Comparison of ENCODE assay signal across 8 cellular contexts in the genomic region with DNA sequence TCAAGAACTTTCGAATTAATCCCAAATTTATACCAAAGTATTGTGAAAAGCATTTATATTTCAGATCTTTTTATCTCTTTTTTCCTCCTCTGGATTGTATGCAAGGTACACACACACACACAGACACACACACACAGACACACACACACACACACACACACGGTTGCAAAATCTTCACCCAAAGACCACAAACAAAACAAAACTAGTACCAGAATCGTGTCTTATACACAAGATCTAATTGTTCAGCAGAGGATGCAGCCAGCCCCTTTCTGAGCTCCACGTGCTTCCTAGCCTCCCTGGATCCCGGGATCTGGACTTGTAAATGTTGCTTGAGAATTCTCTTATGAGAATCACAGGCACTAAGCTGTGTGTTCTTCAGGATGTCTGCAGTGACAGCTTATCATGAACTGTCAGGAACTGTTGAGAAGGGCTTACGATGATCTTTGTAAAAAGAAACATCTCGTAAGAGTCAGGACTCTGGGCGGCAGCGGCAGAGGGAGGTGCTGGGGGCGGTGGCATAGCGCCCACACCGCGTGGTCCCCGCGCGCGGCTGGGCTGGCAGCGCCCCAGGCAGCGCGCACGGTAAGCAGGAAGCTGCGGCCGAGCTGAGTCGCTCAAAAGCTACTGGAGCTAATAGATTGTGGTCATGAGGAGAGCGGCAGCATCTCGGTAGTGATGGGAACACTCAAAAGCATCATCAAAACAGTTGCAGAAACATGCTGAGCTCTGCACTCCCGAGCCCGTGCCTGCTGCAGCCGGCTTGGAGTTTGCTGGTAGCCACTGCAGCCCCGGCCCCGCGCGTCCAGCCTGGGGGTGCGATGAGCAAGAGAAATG.
DNase-seq lines count a peak whose midpoint lies in the region; ATAC-seq and TF ChIP-seq lines count a peak whose summit lies in the region.

No MANE protein-coding gene starts in this region.

- H3K4me2 ChIP-seq in mesenchymal stem cell (ENCODE audit: low read length, poor library complexity, severe bottlenecking) = peak overlapping the region; percentile 28

- H2BK15ac ChIP-seq in mesenchymal stem cell (ENCODE audit: low read depth, poor library complexity, severe bottlenecking) = no peak overlapping the region

- H3K4me1 Mint-ChIP-seq in Caco-2 (ENCODE audit: low read depth, unreplicated experiment) (peaks cover 13% of the 10 kb centered on the region), IgD-negative memory B cell (peaks cover 0 to 13% (median 2%) of the 10 kb centered on the region in 3 donors)

- H3K27ac ChIP-seq in coronary artery = no peak overlapping the region
- no peak overlapping the region for H3K27ac ChIP-seq in mesenchymal stem cell (ENCODE audit: low read length, poor library complexity, severe bottlenecking)

- H2AFZ ChIP-seq in mesenchymal stem cell (ENCODE audit: low read depth, low read length) = peak overlapping the region; percentile 69

- H3K27ac Mint-ChIP-seq in Caco-2 (ENCODE audit: unreplicated experiment) = no peak overlapping the region
- peak overlapping the region in 1 of 3 donors; percentile 42 for H3K27ac Mint-ChIP-seq in IgD-negative memory B cell

- H2BK5ac ChIP-seq in mesenchymal stem cell (ENCODE audit: low read depth, low read length, poor library complexity, severe bottlenecking) = no peak overlapping the region

- H3K4ac ChIP-seq in mesenchymal stem cell (ENCODE audit: low read depth in 1 of 2, low read length in 2 of 2) = no peak overlapping the region

- no peaks in the 10 kb centered on the region for H3K27me3 Mint-ChIP-seq in Caco-2 (ENCODE audit: insufficient read depth, unreplicated experiment)
- peaks cover 16% of the 10 kb centered on the region for H3K27me3 Mint-ChIP-seq in IgD-negative memory B cell

- H3K4me3 Mint-ChIP-seq in Caco-2 (ENCODE audit: unreplicated experiment) (peak overlapping the region; percentile 74), IgD-negative memory B cell (peak overlapping the region in 3 of 4 donors; percentile 52 to 82 (median 76))

- H4K91ac ChIP-seq in mesenchymal stem cell (ENCODE audit: low read length) = no peak overlapping the region

- H3K9ac ChIP-seq in mesenchymal stem cell (ENCODE audit: low read length) = peak overlapping the region; percentile 83

- no peak for TF ChIP-seq CTCF in Caco-2 (IDR thresholded peaks at IDR 0.05; ENCODE audit: insufficient read depth in 1 of 2, low read depth in 1 of 2, low read length in 1 of 2, severe bottlenecking in 1 of 2, unreplicated experiment in 1 of 2)
- no peak for TF ChIP-seq CTCF in coronary artery (IDR thresholded peaks at IDR 0.05)

- CTCF ChIA-PET in Caco-2 (lab: Charles Lee) = interaction anchor here (0.6 to 0.8 kb wide), 5 partner anchors 52 to 461 kb away, joined by 3 read pairs; partner anchors contain the start of gene GATA3

- POLR2A ChIA-PET in Caco-2 (lab: Charles Lee) = interaction anchor here (1.0 kb wide), 1 partner anchor 514 kb away, joined by 3 read pairs; no protein-coding TSS in a partner anchor

- intact Hi-C loops in Caco-2 (cut with micrococcal nuclease; ENCODE audit: unreplicated experiment) = no loop called here

- DNase-seq in Caco-2 = peak; percentile 50 to 51
- peak; percentile 87 for DNase-seq in activated CD4-positive, alpha-beta T cell treated with anti-CD3 and anti-CD28 coated beads, Interleukin-2, amount 50 U/mL, for 1 hour
- no peak for DNase-seq in coronary artery (ENCODE audit: low spot score)
- DNase-seq in mesenchymal stem cell = peak; percentile 64
- DNase-seq in stimulated activated CD8-positive, alpha-beta memory T cell treated with anti-CD3 and anti-CD28 coated beads, Interleukin-15, amount 100 ng/mL, for 4 hours (ENCODE audit: low read depth in 2 of 2) = peak; percentile 74 to 77
- no peak for DNase-seq in NCI-H774 (lab: John Stamatoyannopoulos, UW)

- H3K9me3 ChIP-seq in Caco-2 = no peaks in the 10 kb centered on the region
- no peaks in the 10 kb centered on the region for H3K9me3 ChIP-seq in mesenchymal stem cell (ENCODE audit: control insufficient read depth, low read length)

- no peaks in the 10 kb centered on the region for H3K79me1 ChIP-seq in mesenchymal stem cell (replicated peaks; ENCODE audit: low read length, poor library complexity, severe bottlenecking)

- no peak overlapping the region for H3K23ac ChIP-seq in mesenchymal stem cell (ENCODE audit: low read length in 2 of 2)

- H3K4me1 ChIP-seq in Caco-2 (peaks cover 3% of the 10 kb centered on the region; the same call in 1 of the 2 replicates), mesenchymal stem cell (ENCODE audit: control insufficient read depth, insufficient read depth, low read depth, low read length) (peaks cover 4% of the 10 kb centered on the region)

- peak; percentile 89 for ATAC-seq in GM21390 (IDR thresholded peaks at IDR 0.05; ENCODE audit: unreplicated experiment)

- H3K36me3 Mint-ChIP-seq in Caco-2 (ENCODE audit: insufficient read depth, unreplicated experiment) = no peaks in the 10 kb centered on the region
- no peaks in the 10 kb centered on the region for H3K36me3 Mint-ChIP-seq in IgD-negative memory B cell

- 7% methylated on average over 34 of the region's 34 CpGs for WGBS in mesenchymal stem cell

- BruUV-seq in Caco-2 (replicated peaks; lab: Mats Ljungman, UMichigan) = no TSS peak

- H3K27me3 ChIP-seq in Caco-2 (replicated peaks; ENCODE audit: control insufficient read depth, insufficient read depth, low read length) (no peaks in the 10 kb centered on the region), mesenchymal stem cell (ENCODE audit: control insufficient read depth in 1 of 2, insufficient read depth in 1 of 2, low read length in 2 of 2) (peaks cover 3 to 8% of the 10 kb centered on the region in 2 experiments)

- H2AK5ac ChIP-seq in mesenchymal stem cell (ENCODE audit: low read length, severe bottlenecking) = no peak overlapping the region

- peak overlapping the region in 1 of 2 experiments; percentile 8 for H3K18ac ChIP-seq in mesenchymal stem cell (ENCODE audit: low read depth in 1 of 2, low read length in 2 of 2)

- peak overlapping the region; percentile 44 for H3K4me3 ChIP-seq in Caco-2 (ENCODE audit: low read depth, low read length)
- H3K4me3 ChIP-seq in coronary artery = peak overlapping the region; percentile 54
- peak overlapping the region in 1 of 2 experiments; percentile 74 for H3K4me3 ChIP-seq in mesenchymal stem cell (ENCODE audit: insufficient read depth in 1 of 2, low read depth in 1 of 2, low read length in 2 of 2)

- H3K36me3 ChIP-seq in Caco-2 (ENCODE audit: control insufficient read depth, insufficient read depth, low read length) = no peaks in the 10 kb centered on the region
- no peaks in the 10 kb centered on the region for H3K36me3 ChIP-seq in mesenchymal stem cell (ENCODE audit: control insufficient read depth in 1 of 2, insufficient read depth in 2 of 2, low read depth in 1 of 2, low read length in 2 of 2)

- H2BK12ac ChIP-seq in mesenchymal stem cell (ENCODE audit: low read length in 2 of 2) = no peak overlapping the region

- no peak overlapping the region for H3K14ac ChIP-seq in mesenchymal stem cell (ENCODE audit: low read length in 2 of 2)

- no peaks in the 10 kb centered on the region for H3K9me3 Mint-ChIP-seq in Caco-2 (ENCODE audit: unreplicated experiment)
- peaks cover 0 to 5% (median 4%) of the 10 kb centered on the region in 3 donors for H3K9me3 Mint-ChIP-seq in IgD-negative memory B cell

- H2BK120ac ChIP-seq in mesenchymal stem cell (ENCODE audit: low read depth, low read length) = no peak overlapping the region

- no peak overlapping the region for H4K8ac ChIP-seq in mesenchymal stem cell (ENCODE audit: low read length)

Comparison
In these comparisons a context has a peak if more than half of its experiments do, and no peak if none do; other contexts are left out.
1. DNase-seq: peak in Caco-2 (2 of 2), activated CD4-positive, alpha-beta T cell treated with anti-CD3 and anti-CD28 coated beads, Interleukin-2, amount 50 U/mL, for 1 hour (single experiment), mesenchymal stem cell (single experiment) and stimulated activated CD8-positive, alpha-beta memory T cell treated with anti-CD3 and anti-CD28 coated beads, Interleukin-15, amount 100 ng/mL, for 4 hours (2 of 2); none in coronary artery (single experiment) and NCI-H774 (single experiment).